Comparison of ENCODE assay signal across 15 cellular contexts in the genomic region with DNA sequence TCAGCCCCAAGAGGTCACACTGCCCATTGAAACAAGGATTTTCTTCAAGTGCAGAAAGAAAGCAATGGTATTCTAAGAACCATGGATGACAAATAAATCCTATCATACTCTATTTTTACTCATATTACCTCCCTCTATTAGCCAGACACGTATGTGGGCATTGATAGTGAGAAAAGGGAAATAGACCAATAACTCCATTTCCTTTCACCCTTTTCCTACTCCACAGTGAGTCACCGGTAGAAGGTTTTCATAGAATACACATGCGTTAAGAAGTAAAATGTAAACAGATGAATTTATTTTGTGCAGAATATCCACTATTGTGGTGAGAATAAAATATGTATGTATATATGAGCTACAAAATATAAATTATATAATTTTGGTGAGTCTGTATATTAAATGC.
"Had no signal": no experiment of that assay in that cellular context is flagged by ENCODE, and none has a peak within 500 bp of the region (broad histone marks: within the 10 kb centered on the region; RNA-seq: fewer than 3 reads in every experiment).

No MANE protein-coding gene starts in this region.

- H3K27ac ChIP-seq: heart right ventricle, neural progenitor cell, ovary, stomach, thoracic aorta, transverse colon had no signal

- H3K4me1 ChIP-seq: heart right ventricle, neural progenitor cell, stomach, transverse colon had no signal

- DNase-seq: effector CD4-positive, alpha-beta T cell; endodermal cell; heart right ventricle; islet precursor cell; nucleus accumbens; ovary; right cardiac atrium; small intestine; stimulated activated CD4-positive, alpha-beta T cell treated with anti-CD3 and anti-CD28 coated beads, Interleukin-12 subunit alpha, Interleukin-12 subunit beta, amount 100 ng/mL, for 4 hours; stimulated activated naive CD4-positive, alpha-beta T cell; stomach; substantia nigra; transverse colon had no signal

- H3K9me3 ChIP-seq: heart right ventricle, ovary, thoracic aorta, transverse colon had no signal

- H3K27me3 ChIP-seq: heart right ventricle, neural progenitor cell, ovary, stomach, transverse colon had no signal

- H3K4me3 ChIP-seq: heart right ventricle, neural progenitor cell, ovary, stomach, thoracic aorta, transverse colon had no signal

- H3K36me3 ChIP-seq: heart right ventricle, neural progenitor cell, ovary, stomach, thoracic aorta, transverse colon had no signal
